ENCODE assay signal across 1 cellular context in genomic region chr20:17796096-17796563, GRCh38.
TF ChIP-seq lines count a peak whose summit lies in the region.

No MANE protein-coding gene starts in this region.

TF ChIP-seq in HepG2, 621 proteins besides CTCF, POLR2A, EP300 and RAD21 (continued from another document and continues in another):
- TF ChIP-seq SNAPC4 (CRISPR knock-in tag; IDR thresholded peaks at IDR 0.05) (no peak), KDM5B (CRISPR knock-in tag; IDR thresholded peaks at IDR 0.05; ENCODE audit: borderline replicate concordance) (no peak), DR1 (CRISPR knock-in tag; IDR thresholded peaks at IDR 0.05) (no peak), KMT2A (CRISPR knock-in tag; IDR thresholded peaks at IDR 0.05) (no peak), ZNF205 (CRISPR knock-in tag; IDR thresholded peaks at IDR 0.05) (no peak), TRIM22 (IDR thresholded peaks at IDR 0.05) (no peak), ZNF468 (CRISPR knock-in tag; IDR thresholded peaks at IDR 0.05) (no peak), SP1 (IDR thresholded peaks at IDR 0.05) (no peak), SP1 (CRISPR knock-in tag; IDR thresholded peaks at IDR 0.05) (no peak), IKZF5 (CRISPR knock-in tag; IDR thresholded peaks at IDR 0.05) (no peak; the same call in 1 of the 2 replicates), GATAD2A (CRISPR knock-in tag; IDR thresholded peaks at IDR 0.05) (peak; percentile 95), GLMP (CRISPR knock-in tag; IDR thresholded peaks at IDR 0.05; ENCODE audit: borderline replicate concordance) (no peak), ZNF552 (CRISPR knock-in tag; IDR thresholded peaks at IDR 0.05; ENCODE audit: borderline replicate concordance) (no peak), FOXK1 (CRISPR knock-in tag; IDR thresholded peaks at IDR 0.05; ENCODE audit: borderline replicate concordance, low read depth) (0 out of 2 replicates have a peak, but pooled peaks have one; percentile 11), ZNF800 (CRISPR knock-in tag; IDR thresholded peaks at IDR 0.05) (no peak), CREB1 (IDR thresholded peaks at IDR 0.05) (no peak), CREB1 (CRISPR knock-in tag; IDR thresholded peaks at IDR 0.05) (no peak), THYN1 (CRISPR knock-in tag; IDR thresholded peaks at IDR 0.05; ENCODE audit: borderline replicate concordance, low read depth) (no peak), ZBTB8A (CRISPR knock-in tag; IDR thresholded peaks at IDR 0.05; ENCODE audit: borderline replicate concordance, low read depth) (no peak), ZNF761 (CRISPR knock-in tag; conservative IDR thresholded peaks at IDR 0.05) (no peak), ZZZ3 (CRISPR knock-in tag; IDR thresholded peaks at IDR 0.05; ENCODE audit: borderline replicate concordance) (no peak), GMEB2 (CRISPR knock-in tag; IDR thresholded peaks at IDR 0.05; ENCODE audit: low read depth) (no peak), ZNF18 (CRISPR knock-in tag; IDR thresholded peaks at IDR 0.05; ENCODE audit: insufficient replicate concordance) (no peak), RBAK (CRISPR knock-in tag; IDR thresholded peaks at IDR 0.05) (no peak), ZNF337 (CRISPR knock-in tag; IDR thresholded peaks at IDR 0.05; ENCODE audit: borderline replicate concordance, low read depth) (no peak), TERF1 (CRISPR knock-in tag; IDR thresholded peaks at IDR 0.05) (no peak), ZSCAN30 (CRISPR knock-in tag; IDR thresholded peaks at IDR 0.05) (no peak), SMYD3 (CRISPR knock-in tag; IDR thresholded peaks at IDR 0.05) (no peak), CHD2 (IDR thresholded peaks at IDR 0.05; ENCODE audit: low read depth, low read length) (no peak), PRMT3 (CRISPR knock-in tag; IDR thresholded peaks at IDR 0.05; ENCODE audit: borderline replicate concordance, low read depth) (no peak), ATM (IDR thresholded peaks at IDR 0.05; ENCODE audit: borderline replicate concordance) (no peak), ZNF224 (CRISPR knock-in tag; IDR thresholded peaks at IDR 0.05) (no peak), ATF7-NPFF (CRISPR knock-in tag; IDR thresholded peaks at IDR 0.05; ENCODE audit: low read depth) (no peak), ZKSCAN8 (CRISPR knock-in tag; IDR thresholded peaks at IDR 0.05; ENCODE audit: borderline replicate concordance) (no peak), ZFP91 (CRISPR knock-in tag; IDR thresholded peaks at IDR 0.05; ENCODE audit: borderline replicate concordance) (no peak), SPEN (CRISPR knock-in tag; IDR thresholded peaks at IDR 0.05; ENCODE audit: low read depth) (peak; percentile 29; the same call in 1 of the 2 replicates), ZNF652 (CRISPR knock-in tag; IDR thresholded peaks at IDR 0.05; ENCODE audit: borderline replicate concordance, low read depth) (no peak), ZNF432 (CRISPR knock-in tag; IDR thresholded peaks at IDR 0.05; ENCODE audit: borderline replicate concordance) (no peak), AGO2 (optimal IDR thresholded peaks at IDR 0.05; ENCODE audit: low read depth, low read length) (no peak), BCL3 (CRISPR knock-in tag; IDR thresholded peaks at IDR 0.05) (no peak), CBX1 (IDR thresholded peaks at IDR 0.05; ENCODE audit: low read depth) (no peak), THAP7 (CRISPR knock-in tag; IDR thresholded peaks at IDR 0.05) (no peak), ARID2 (CRISPR knock-in tag; IDR thresholded peaks at IDR 0.05; ENCODE audit: borderline replicate concordance) (no peak), NBN (conservative IDR thresholded peaks at IDR 0.05) (no peak), RFX3 (CRISPR knock-in tag; IDR thresholded peaks at IDR 0.05) (no peak)
